In genomic region chr6:47477497-47478232, GRCh38 we compare ENCODE assay signal across 1 cellular context.
A peak's percentile ranks its signal among the peaks of the same experiment; 100 is the strongest.
TF ChIP-seq lines count a peak whose summit lies in the region.

Gene CD2AP (plus strand): TSS chr6:47477789. CDS start chr6:47478245, 456 bp downstream.

TF ChIP-seq in HEK293, 187 proteins besides CTCF, POLR2A, EP300 and RAD21 (continued from another document and continues in another):
- TF ChIP-seq, protein P1, sequence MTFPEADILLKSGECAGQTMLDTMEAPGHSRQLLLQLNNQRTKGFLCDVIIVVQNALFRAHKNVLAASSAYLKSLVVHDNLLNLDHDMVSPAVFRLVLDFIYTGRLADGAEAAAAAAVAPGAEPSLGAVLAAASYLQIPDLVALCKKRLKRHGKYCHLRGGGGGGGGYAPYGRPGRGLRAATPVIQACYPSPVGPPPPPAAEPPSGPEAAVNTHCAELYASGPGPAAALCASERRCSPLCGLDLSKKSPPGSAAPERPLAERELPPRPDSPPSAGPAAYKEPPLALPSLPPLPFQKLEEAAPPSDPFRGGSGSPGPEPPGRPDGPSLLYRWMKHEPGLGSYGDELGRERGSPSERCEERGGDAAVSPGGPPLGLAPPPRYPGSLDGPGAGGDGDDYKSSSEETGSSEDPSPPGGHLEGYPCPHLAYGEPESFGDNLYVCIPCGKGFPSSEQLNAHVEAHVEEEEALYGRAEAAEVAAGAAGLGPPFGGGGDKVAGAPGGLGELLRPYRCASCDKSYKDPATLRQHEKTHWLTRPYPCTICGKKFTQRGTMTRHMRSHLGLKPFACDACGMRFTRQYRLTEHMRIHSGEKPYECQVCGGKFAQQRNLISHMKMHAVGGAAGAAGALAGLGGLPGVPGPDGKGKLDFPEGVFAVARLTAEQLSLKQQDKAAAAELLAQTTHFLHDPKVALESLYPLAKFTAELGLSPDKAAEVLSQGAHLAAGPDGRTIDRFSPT (tag by site-specific recombination; IDR thresholded peaks at IDR 0.05) = peak; percentile 85
- TF ChIP-seq ZNF701 (tag by site-specific recombination; IDR thresholded peaks at IDR 0.05) (no peak), ZNF114 (tag by site-specific recombination; IDR thresholded peaks at IDR 0.05) (no peak), ZNF585B (tag by site-specific recombination; IDR thresholded peaks at IDR 0.05) (no peak), ZNF214 (tag by site-specific recombination; IDR thresholded peaks at IDR 0.05; ENCODE audit: borderline replicate concordance) (no peak), ZNF423 (tag by site-specific recombination; IDR thresholded peaks at IDR 0.05) (no peak; the same call in 1 of the 2 replicates), ZXDB (tag by site-specific recombination; IDR thresholded peaks at IDR 0.05) (peak; percentile 63), ZNF140 (tag by site-specific recombination; IDR thresholded peaks at IDR 0.05) (no peak), OVOL3 (tag by site-specific recombination; IDR thresholded peaks at IDR 0.05) (no peak), ZBTB17 (tag by site-specific recombination; IDR thresholded peaks at IDR 0.05) (peak; percentile 78), SP3 (tag by site-specific recombination; IDR thresholded peaks at IDR 0.05) (peak; percentile 85), TCF7L2 (IDR thresholded peaks at IDR 0.05; ENCODE audit: borderline replicate concordance, low read depth, low read length) (no peak), ZNF175 (tag by site-specific recombination; IDR thresholded peaks at IDR 0.05) (no peak), AEBP2 (tag by site-specific recombination; IDR thresholded peaks at IDR 0.05; ENCODE audit: borderline replicate concordance) (no peak), ZBTB7A (tag by site-specific recombination; IDR thresholded peaks at IDR 0.05; ENCODE audit: low read depth) (peak; percentile 49; the same call in 1 of the 2 replicates), ZNF311 (tag by site-specific recombination; IDR thresholded peaks at IDR 0.05; ENCODE audit: borderline replicate concordance) (no peak), ZBTB11 (tag by site-specific recombination; conservative IDR thresholded peaks at IDR 0.05; ENCODE audit: low read depth) (peak; percentile 32; the same call in 1 of the 2 replicates), SP7 (tag by site-specific recombination; IDR thresholded peaks at IDR 0.05) (no peak), ZNF280D (tag by site-specific recombination; IDR thresholded peaks at IDR 0.05) (no peak), ZNF362 (tag by site-specific recombination; IDR thresholded peaks at IDR 0.05) (no peak), ZNF561 (tag by site-specific recombination; IDR thresholded peaks at IDR 0.05; ENCODE audit: borderline replicate concordance) (peak; percentile 83; the same call in 1 of the 2 replicates), REPIN1 (tag by site-specific recombination; IDR thresholded peaks at IDR 0.05; ENCODE audit: low read depth) (no peak), KLF7 (tag by site-specific recombination; IDR thresholded peaks at IDR 0.05; ENCODE audit: borderline replicate concordance) (peak; percentile 93; the same call in 1 of the 2 replicates), ZNF747 (tag by site-specific recombination; IDR thresholded peaks at IDR 0.05) (no peak), ZNF426 (tag by site-specific recombination; IDR thresholded peaks at IDR 0.05) (no peak), ZNF639 (tag by site-specific recombination; IDR thresholded peaks at IDR 0.05) (no peak; the same call in none of the 2 replicates), KLF17 (tag by site-specific recombination; IDR thresholded peaks at IDR 0.05) (peak; percentile 72), MZF1 (tag by site-specific recombination; IDR thresholded peaks at IDR 0.05; ENCODE audit: borderline replicate concordance) (0 out of 2 replicates have a peak, but pooled peaks have one; percentile 43), ZNF366 (tag by site-specific recombination; conservative IDR thresholded peaks at IDR 0.05) (no peak), ZNF121 (tag by site-specific recombination; IDR thresholded peaks at IDR 0.05) (no peak), KLF9 (tag by site-specific recombination; IDR thresholded peaks at IDR 0.05; ENCODE audit: low read depth) (peak; percentile 55), ZNF223 (tag by site-specific recombination; IDR thresholded peaks at IDR 0.05) (peak; percentile 80; the same call in 1 of the 2 replicates), ZNF510 (tag by site-specific recombination; IDR thresholded peaks at IDR 0.05; ENCODE audit: insufficient replicate concordance) (no peak), SETDB1 (IDR thresholded peaks at IDR 0.05; ENCODE audit: insufficient read length, low read length) (no peak), ZNF354C (tag by site-specific recombination; IDR thresholded peaks at IDR 0.05; ENCODE audit: borderline replicate concordance, low read depth) (no peak)
- TF ChIP-seq, protein P2, sequence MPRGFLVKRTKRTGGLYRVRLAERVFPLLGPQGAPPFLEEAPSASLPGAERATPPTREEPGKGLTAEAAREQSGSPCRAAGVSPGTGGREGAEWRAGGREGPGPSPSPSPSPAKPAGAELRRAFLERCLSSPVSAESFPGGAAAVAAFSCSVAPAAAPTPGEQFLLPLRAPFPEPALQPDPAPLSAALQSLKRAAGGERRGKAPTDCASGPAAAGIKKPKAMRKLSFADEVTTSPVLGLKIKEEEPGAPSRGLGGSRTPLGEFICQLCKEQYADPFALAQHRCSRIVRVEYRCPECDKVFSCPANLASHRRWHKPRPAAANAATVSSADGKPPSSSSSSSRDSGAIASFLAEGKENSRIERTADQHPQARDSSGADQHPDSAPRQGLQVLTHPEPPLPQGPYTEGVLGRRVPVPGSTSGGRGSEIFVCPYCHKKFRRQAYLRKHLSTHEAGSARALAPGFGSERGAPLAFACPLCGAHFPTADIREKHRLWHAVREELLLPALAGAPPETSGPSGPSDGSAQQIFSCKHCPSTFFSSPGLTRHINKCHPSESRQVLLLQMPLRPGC (tag by site-specific recombination; IDR thresholded peaks at IDR 0.05) = no peak
- TF ChIP-seq, protein P3, sequence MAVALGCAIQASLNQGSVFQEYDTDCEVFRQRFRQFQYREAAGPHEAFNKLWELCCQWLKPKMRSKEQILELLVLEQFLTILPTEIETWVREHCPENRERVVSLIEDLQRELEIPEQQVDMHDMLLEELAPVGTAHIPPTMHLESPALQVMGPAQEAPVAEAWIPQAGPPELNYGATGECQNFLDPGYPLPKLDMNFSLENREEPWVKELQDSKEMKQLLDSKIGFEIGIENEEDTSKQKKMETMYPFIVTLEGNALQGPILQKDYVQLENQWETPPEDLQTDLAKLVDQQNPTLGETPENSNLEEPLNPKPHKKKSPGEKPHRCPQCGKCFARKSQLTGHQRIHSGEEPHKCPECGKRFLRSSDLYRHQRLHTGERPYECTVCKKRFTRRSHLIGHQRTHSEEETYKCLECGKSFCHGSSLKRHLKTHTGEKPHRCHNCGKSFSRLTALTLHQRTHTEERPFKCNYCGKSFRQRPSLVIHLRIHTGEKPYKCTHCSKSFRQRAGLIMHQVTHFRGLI (tag by site-specific recombination; IDR thresholded peaks at IDR 0.05) = no peak
- TF ChIP-seq, protein P4, sequence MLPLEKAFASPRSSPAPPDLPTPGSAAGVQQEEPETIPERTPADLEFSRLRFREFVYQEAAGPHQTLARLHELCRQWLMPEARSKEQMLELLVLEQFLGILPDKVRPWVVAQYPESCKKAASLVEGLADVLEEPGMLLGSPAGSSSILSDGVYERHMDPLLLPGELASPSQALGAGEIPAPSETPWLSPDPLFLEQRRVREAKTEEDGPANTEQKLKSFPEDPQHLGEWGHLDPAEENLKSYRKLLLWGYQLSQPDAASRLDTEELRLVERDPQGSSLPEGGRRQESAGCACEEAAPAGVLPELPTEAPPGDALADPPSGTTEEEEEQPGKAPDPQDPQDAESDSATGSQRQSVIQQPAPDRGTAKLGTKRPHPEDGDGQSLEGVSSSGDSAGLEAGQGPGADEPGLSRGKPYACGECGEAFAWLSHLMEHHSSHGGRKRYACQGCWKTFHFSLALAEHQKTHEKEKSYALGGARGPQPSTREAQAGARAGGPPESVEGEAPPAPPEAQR (tag by site-specific recombination; IDR thresholded peaks at IDR 0.05) = no peak
- TF ChIP-seq, protein P5, sequence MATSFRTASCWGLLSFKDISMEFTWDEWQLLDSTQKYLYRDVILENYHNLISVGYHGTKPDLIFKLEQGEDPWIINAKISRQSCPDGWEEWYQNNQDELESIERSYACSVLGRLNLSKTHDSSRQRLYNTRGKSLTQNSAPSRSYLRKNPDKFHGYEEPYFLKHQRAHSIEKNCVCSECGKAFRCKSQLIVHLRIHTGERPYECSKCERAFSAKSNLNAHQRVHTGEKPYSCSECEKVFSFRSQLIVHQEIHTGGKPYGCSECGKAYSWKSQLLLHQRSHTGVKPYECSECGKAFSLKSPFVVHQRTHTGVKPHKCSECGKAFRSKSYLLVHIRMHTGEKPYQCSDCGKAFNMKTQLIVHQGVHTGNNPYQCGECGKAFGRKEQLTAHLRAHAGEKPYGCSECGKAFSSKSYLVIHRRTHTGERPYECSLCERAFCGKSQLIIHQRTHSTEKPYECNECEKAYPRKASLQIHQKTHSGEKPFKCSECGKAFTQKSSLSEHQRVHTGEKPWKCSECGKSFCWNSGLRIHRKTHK (tag by site-specific recombination; IDR thresholded peaks at IDR 0.05) = no peak
